ENCODE assay signal across 9 cellular contexts in genomic region chr3:69439683-69440270, GRCh38. TPM values are rescaled to one million over a fixed set of nuclear protein-coding genes. Genes with fewer than 3 reads are reported as not detected.
DNase-seq lines count a peak whose midpoint lies in the region; ATAC-seq and TF ChIP-seq lines count a peak whose summit lies in the region.
"Had no signal": no experiment of that assay in that cellular context is flagged by ENCODE, and none has a peak within 500 bp of the region (broad histone marks: within the 10 kb centered on the region; RNA-seq: fewer than 3 reads in every experiment).

No MANE protein-coding gene starts in this region.

- H3K27ac ChIP-seq in testis: no peak overlapping the region

- no peaks in the 10 kb centered on the region for H3K4me1 ChIP-seq in testis

- H3K4me3 Mint-ChIP-seq in T-helper 17 cell: peak overlapping the region; percentile 25
- H3K4me3 Mint-ChIP-seq: activated naive CD8-positive, alpha-beta T cell treated with anti-CD3 and anti-CD28 coated beads, Interleukin-2, amount 10 ng/mL, durations not matched to agents 7 days and 5 days had no signal

- no peak for TF ChIP-seq POLR2A in testis (IDR thresholded peaks at IDR 0.05)

- H3K27me3 Mint-ChIP-seq in T-helper 17 cell: peaks cover 5% of the 10 kb centered on the region

- no peak for DNase-seq in Right ventricle myocardium inferior (ENCODE audit: missing footprints)
- no peak for DNase-seq in cardiac septum (ENCODE audit: low spot score)
- DNase-seq in T-helper 17 cell: no peak
- DNase-seq in Right ventricle myocardium superior: no peak
- DNase-seq in testis: no peak
- DNase-seq in NCI-H128 (lab: John Stamatoyannopoulos, UW; ENCODE audit: unreplicated experiment): no peak
- DNase-seq: activated naive CD8-positive, alpha-beta T cell treated with anti-CD3 and anti-CD28 coated beads, Interleukin-2, amount 10 ng/mL, durations not matched to agents 7 days and 5 days had no signal

- ATAC-seq in Right ventricle myocardium inferior: peak; percentile 43
- ATAC-seq in T-helper 17 cell: no peak
- ATAC-seq in Right ventricle myocardium superior (ENCODE audit: poor library complexity): peak; percentile 62
- ATAC-seq in HG02763 (IDR thresholded peaks at IDR 0.05; ENCODE audit: unreplicated experiment): no peak
- ATAC-seq in HG02885 (IDR thresholded peaks at IDR 0.05; ENCODE audit: poor library complexity, unreplicated experiment): no peak

- no peaks in the 10 kb centered on the region for H3K27me3 ChIP-seq in testis

- 32 to 40% methylated on average over 1 of the region's 1 CpG for WGBS in testis, 2 donors

- no peak overlapping the region for H3K4me3 ChIP-seq in testis

- TF ChIP-seq CTCF in testis (IDR thresholded peaks at IDR 0.05): peak; percentile 22 to 57 (median 51)

- no peaks in the 10 kb centered on the region for H3K36me3 Mint-ChIP-seq in T-helper 17 cell (ENCODE audit: low read depth)
- H3K36me3 Mint-ChIP-seq: activated naive CD8-positive, alpha-beta T cell treated with anti-CD3 and anti-CD28 coated beads, Interleukin-2, amount 10 ng/mL, durations not matched to agents 7 days and 5 days had no signal

- intact Hi-C loops in Right ventricle myocardium inferior (cut with DNase I): loop anchor here (5.0 kb wide), 1 partner anchor 98 kb away; no protein-coding TSS in a partner anchor
- intact Hi-C loops in cardiac septum (cut with DNase I): no loop called here
- intact Hi-C loops in Right ventricle myocardium superior (cut with DNase I): loop anchor here (10.0 kb wide), 1 partner anchor 235 kb away; no protein-coding TSS in a partner anchor
- intact Hi-C loops in testis (cut with DNase I; ENCODE audit: low total_unique reads): loop anchor here (10.0 kb wide), 1 partner anchor 225 kb away; no protein-coding TSS in a partner anchor

- H3K36me3 ChIP-seq in testis (ENCODE audit: low read depth, missing control alignments): no peaks in the 10 kb centered on the region

- peaks cover 4% of the 10 kb centered on the region for H3K4me1 Mint-ChIP-seq in T-helper 17 cell
- H3K4me1 Mint-ChIP-seq: activated naive CD8-positive, alpha-beta T cell treated with anti-CD3 and anti-CD28 coated beads, Interleukin-2, amount 10 ng/mL, durations not matched to agents 7 days and 5 days had no signal

- H3K27ac Mint-ChIP-seq in T-helper 17 cell: no peak overlapping the region
- H3K27ac Mint-ChIP-seq: activated naive CD8-positive, alpha-beta T cell treated with anti-CD3 and anti-CD28 coated beads, Interleukin-2, amount 10 ng/mL, durations not matched to agents 7 days and 5 days had no signal

- H3K9me3 ChIP-seq in T-helper 17 cell (ENCODE audit: control insufficient read depth, low read length, poor library complexity, severe bottlenecking) (peaks cover 2% of the 10 kb centered on the region), testis (no peaks in the 10 kb centered on the region)

RNA-seq across cellular contexts. Expression of gene FRMD4B, which starts 53.9 kb away (rescaled TPM):
- total RNA-seq in Right ventricle myocardium inferior (16.0 TPM), cardiac septum (10.8 TPM), T-helper 17 cell (10 to 100 TPM; 25.6 to 36.6 TPM), Right ventricle myocardium superior (16.8 TPM), testis (10 to 100 TPM; 13.7 to 17.8 TPM)
- 10.2 TPM for polyA plus RNA-seq in testis (ENCODE audit: insufficient read depth, low read depth, low replicate concordance)

Comparison
In these comparisons a context has a peak if more than half of its experiments do, and no peak if none do; other contexts are left out.
1. ATAC-seq: peak in Right ventricle myocardium inferior (single experiment) and Right ventricle myocardium superior (single experiment); none in T-helper 17 cell (single experiment), HG02763 (single experiment) and HG02885 (single experiment).